9 cellular contexts compared by ENCODE assay signal in the genomic region with DNA sequence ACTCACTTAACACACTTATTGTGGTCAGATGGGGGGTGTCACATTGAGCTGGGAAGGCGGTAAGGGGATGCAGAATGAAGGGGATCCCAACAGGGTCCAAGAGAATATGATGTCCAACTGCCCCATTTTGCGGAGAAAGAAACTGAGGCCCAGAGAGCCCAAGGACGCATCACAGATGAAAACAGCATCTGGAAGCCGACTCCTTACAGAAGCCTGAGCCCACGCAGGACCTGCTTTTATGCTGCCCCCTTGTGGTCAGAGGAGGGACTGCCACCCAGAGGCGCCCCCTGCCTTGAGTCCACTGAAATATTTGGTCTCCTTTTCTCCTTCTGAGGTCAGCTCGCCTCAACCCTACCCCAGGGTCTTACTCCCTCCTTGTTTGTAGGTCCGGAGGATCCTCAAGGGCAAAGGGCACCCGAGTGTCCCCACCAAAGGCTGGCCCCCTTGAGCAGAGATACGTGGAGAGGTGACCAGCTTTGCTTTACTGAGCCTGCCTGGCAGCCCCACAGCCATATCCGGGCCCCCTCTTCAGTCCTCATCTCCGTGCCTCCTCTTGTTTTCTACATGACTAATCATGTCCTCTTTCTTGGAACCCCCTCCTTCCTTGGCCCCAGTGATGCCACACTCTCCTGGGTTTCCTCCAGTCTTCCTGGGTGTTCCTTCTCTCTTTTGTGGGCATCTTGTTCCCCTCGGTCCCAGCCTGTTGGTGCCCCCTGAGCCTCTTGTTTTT. TPM values are rescaled to one million over a fixed set of nuclear protein-coding genes. Genes with fewer than 3 reads are reported as not detected.
DNase-seq lines count a peak whose midpoint lies in the region; ATAC-seq, FAIRE-seq and TF ChIP-seq lines count a peak whose summit lies in the region.
"Had no signal": no experiment of that assay in that cellular context is flagged by ENCODE, and none has a peak within 500 bp of the region (broad histone marks: within the 10 kb centered on the region; RNA-seq: fewer than 3 reads in every experiment).

No MANE protein-coding gene starts in this region.

- no peak overlapping the region for H3K27ac Mint-ChIP-seq in type B pancreatic cell

- H4K8ac ChIP-seq in trophoblast cell (ENCODE audit: low read depth, low read length), result no peak overlapping the region

- H3K9me3 Mint-ChIP-seq in type B pancreatic cell, result no peaks in the 10 kb centered on the region

- H2BK5ac ChIP-seq in trophoblast cell (ENCODE audit: low read depth, low read length, poor library complexity), result no peak overlapping the region

- no peak overlapping the region for H3K4ac ChIP-seq in trophoblast cell (ENCODE audit: low read depth, low read length)

- no peak overlapping the region for H2BK12ac ChIP-seq in trophoblast cell (ENCODE audit: low read length)

- H3K27me3 Mint-ChIP-seq in type B pancreatic cell, result peaks cover 41% of the 10 kb centered on the region

- H3K79me1 ChIP-seq in trophoblast cell (ENCODE audit: low read length), result no peaks in the 10 kb centered on the region

- POLR2A ChIA-PET in RWPE1 (lab: Yijun Ruan, JAX; ENCODE audit: low non-redundant PET), result no interaction called here

- DNase-seq in G401 (ENCODE audit: low spot score), result peak; percentile 59
- peak; percentile 60 for DNase-seq in HTR-8/SVneo (ENCODE audit: insufficient read length, low spot score)
- DNase-seq in RWPE1 (ENCODE audit: low spot score), result peak; percentile 80
- DNase-seq in activated T-helper 9 cell treated with anti-CD3 and anti-CD28 coated beads, Interleukin-2, amount 50 U/mL, for 16 hours (ENCODE audit: low read depth), result peak; percentile 54
- DNase-seq in trophoblast cell, result peak; percentile 75 to 88
- no peak for DNase-seq in type B pancreatic cell (ENCODE audit: extremely low spot score, unreplicated experiment)

- WGBS in gastroesophageal sphincter (ENCODE audit: low coverage in 1 of 2), 2 donors, result 11 to 29% methylated on average over 5 to 6 of the region's 13 CpGs
- WGBS in trophoblast cell (ENCODE audit: extremely low coverage, insufficient coverage, insufficient read length), result no CpG with 5 or more reads among the region's 13 CpGs

- H3K4me1 Mint-ChIP-seq in type B pancreatic cell (ENCODE audit: unreplicated experiment), result peaks cover 15% of the 10 kb centered on the region

- no peak overlapping the region for H2AK5ac ChIP-seq in trophoblast cell (ENCODE audit: low read length)

- FAIRE-seq in HTR-8/SVneo (lab: Jason Lieb, UNC), result no peak
- FAIRE-seq: endometrium had no signal

- no peak overlapping the region for H3K14ac ChIP-seq in trophoblast cell (ENCODE audit: low read length)

- H3K18ac ChIP-seq in trophoblast cell (ENCODE audit: low read length), result no peak overlapping the region

- H3K27ac ChIP-seq in RWPE1 (no peak overlapping the region), gastroesophageal sphincter (no peak overlapping the region), trophoblast cell (ENCODE audit: low read depth, low read length) (no peak overlapping the region)

- TF ChIP-seq POLR2A in gastroesophageal sphincter (IDR thresholded peaks at IDR 0.05), result no peak

- H2AFZ ChIP-seq in trophoblast cell (ENCODE audit: insufficient read depth, low read length, poor library complexity), result no peak overlapping the region

- no peak overlapping the region for H2BK120ac ChIP-seq in trophoblast cell (ENCODE audit: insufficient read depth, low read length, poor library complexity)

- no peak overlapping the region for H3K23ac ChIP-seq in trophoblast cell (ENCODE audit: low read length)

- no peaks in the 10 kb centered on the region for H3K36me3 Mint-ChIP-seq in type B pancreatic cell

- H3K36me3 ChIP-seq in gastroesophageal sphincter (no peaks in the 10 kb centered on the region), trophoblast cell (ENCODE audit: control insufficient read depth in 1 of 2, insufficient read depth in 2 of 2, low read length in 2 of 2) (no peaks in the 10 kb centered on the region)

- CTCF ChIA-PET in RWPE1 (lab: Yijun Ruan, JAX), result interaction anchor here (0.6 to 10.5 kb wide), 19 partner anchors 9 to 577 kb away, joined by 3 to 99 read pairs (median 4); no protein-coding TSS in a partner anchor

- no peak overlapping the region for H3K4me3 Mint-ChIP-seq in type B pancreatic cell

- H3K9ac ChIP-seq in trophoblast cell (ENCODE audit: low read length), result no peak overlapping the region

- H3K4me1 ChIP-seq in gastroesophageal sphincter, result peaks cover 0 to 35% (median 16%) of the 10 kb centered on the region in 3 donors
- H3K4me1 ChIP-seq in trophoblast cell (ENCODE audit: control insufficient read depth in 1 of 2, insufficient read depth in 2 of 2, low read length in 2 of 2), result peaks cover 17 to 27% of the 10 kb centered on the region in 2 experiments

- TF ChIP-seq CTCF in RWPE1 (conservative IDR thresholded peaks at IDR 0.05; ENCODE audit: low read depth) (peak; percentile 99), gastroesophageal sphincter (IDR thresholded peaks at IDR 0.05) (peak; percentile 97 to 99 (median 98)), type B pancreatic cell (conservative IDR thresholded peaks at IDR 0.05) (peak; percentile 96)

- H3K79me2 ChIP-seq in trophoblast cell (ENCODE audit: control insufficient read depth, insufficient read depth, low read length, poor library complexity), result no peaks in the 10 kb centered on the region

- H3K9me3 ChIP-seq in gastroesophageal sphincter (no peaks in the 10 kb centered on the region), trophoblast cell (ENCODE audit: insufficient read depth, low read depth, low read length) (no peaks in the 10 kb centered on the region)

- no peak overlapping the region for H4K91ac ChIP-seq in trophoblast cell (ENCODE audit: low read depth, low read length)

- H4K12ac ChIP-seq in trophoblast cell (ENCODE audit: low read depth, low read length), result no peak overlapping the region

- no peak overlapping the region for H3K4me2 ChIP-seq in trophoblast cell (ENCODE audit: low read length)

- no peak overlapping the region for H3K4me3 ChIP-seq in gastroesophageal sphincter
- no peak overlapping the region for H3K4me3 ChIP-seq in trophoblast cell (ENCODE audit: low read depth, low read length)

- in situ Hi-C loops in G401 (cut with HindIII; ENCODE audit: low sequenced_read_pairs), result no loop called here

- ATAC-seq in gastroesophageal sphincter (peak; percentile 48), HG03196 (IDR thresholded peaks at IDR 0.05; ENCODE audit: unreplicated experiment) (no peak)

- TF ChIP-seq EP300 in gastroesophageal sphincter (IDR thresholded peaks at IDR 0.05), result no peak

- H3K27me3 ChIP-seq in gastroesophageal sphincter (peaks cover 30% of the 10 kb centered on the region), trophoblast cell (ENCODE audit: insufficient read depth, low read length) (peaks cover 2% of the 10 kb centered on the region)

RNA-seq across cellular contexts. Expression of gene TTLL11, which starts 30.0 kb away (rescaled TPM):
- 3.0 and 7.0 TPM in 2 replicates for total RNA-seq in G401 (2014; rRNA removed; shearing (Covaris generic))
- total RNA-seq in gastroesophageal sphincter (10 to 100 TPM; 15.1 to 42.6 (median 29.1) TPM), type B pancreatic cell (ENCODE audit: low replicate concordance) (5.8 and 8.6 TPM in 2 replicates)
- polyA plus RNA-seq in trophoblast cell (2013), result 1.0 and 1.1 TPM in 2 replicates

RNA-seq across cellular contexts. Expression of gene NDUFA8, which starts 36.5 kb away (rescaled TPM):
- total RNA-seq in G401 (2014; rRNA removed; shearing (Covaris generic)), result 76.1 and 107 TPM in 2 replicates
- total RNA-seq in gastroesophageal sphincter, result 10 to 100 TPM; 39.0 to 84.0 (median 71.9) TPM
- polyA plus RNA-seq in trophoblast cell (2013), result 65.5 and 69.1 TPM in 2 replicates
- total RNA-seq in type B pancreatic cell (ENCODE audit: low replicate concordance), result 65.4 and 68.7 TPM in 2 replicates

RNA-seq across cellular contexts. Expression of gene MORN5, which starts 36.6 kb away (rescaled TPM):
- not detected in 2 replicates for total RNA-seq in G401 (2014; rRNA removed; shearing (Covaris generic))
- total RNA-seq in gastroesophageal sphincter (1 to 10 TPM in 1 of 4 donors, not detected in 3; 6.2 TPM), type B pancreatic cell (ENCODE audit: low replicate concordance) (0.88 and 2.1 TPM in 2 replicates)
- not detected in 2 replicates for polyA plus RNA-seq in trophoblast cell (2013)
